8 cellular contexts compared by ENCODE assay signal in genomic region chr6:34235605-34236422, GRCh38. TPM values are rescaled to one million over a fixed set of nuclear protein-coding genes. Genes with fewer than 3 reads are reported as not detected.
A peak's percentile ranks its signal among the peaks of the same experiment; 100 is the strongest.
DNase-seq lines count a peak whose midpoint lies in the region; ATAC-seq and TF ChIP-seq lines count a peak whose summit lies in the region.

No MANE protein-coding gene starts in this region.

- 25% methylated on average over 54 of the region's 54 CpGs for WGBS in right cardiac atrium

- peak overlapping the region; percentile 74 for H3K27ac ChIP-seq in right cardiac atrium (ENCODE audit: low read length)
- peak overlapping the region; percentile 94 to 98 (median 96) for H3K27ac ChIP-seq in gastrocnemius medialis

- intact Hi-C loops in right cardiac atrium (cut with DNase I) (loop anchor here in 1 of 4 donors (5.0 kb wide), 1 partner anchor 39 kb away; no protein-coding TSS in a partner anchor), gastrocnemius medialis (cut with DNase I; ENCODE audit: low total_unique reads) (no loop called here)

- H3K4me1 ChIP-seq in adipocyte (ENCODE audit: control insufficient read depth, insufficient read depth, low read length) (peaks cover 18% of the 10 kb centered on the region), right cardiac atrium (ENCODE audit: control insufficient read depth, insufficient read depth, low read length) (peaks cover 2% of the 10 kb centered on the region), gastrocnemius medialis (peaks cover 7 to 11% of the 10 kb centered on the region in 2 donors)

- in situ Hi-C loops in gastrocnemius medialis (cut with MboI; ENCODE audit: low sequenced_read_pairs in 4 of 4) = no loop called here

- H3K4me3 ChIP-seq in adipocyte (ENCODE audit: low read length) = peak overlapping the region; percentile 75
- H3K4me3 ChIP-seq in right cardiac atrium (ENCODE audit: low read length) = peak overlapping the region; percentile 94
- peak overlapping the region; percentile 69 to 78 (median 76) for H3K4me3 ChIP-seq in gastrocnemius medialis

- H3K27me3 ChIP-seq in adipocyte (replicated peaks; ENCODE audit: control insufficient read depth, insufficient read depth, low read length) = no peaks in the 10 kb centered on the region
- no peaks in the 10 kb centered on the region for H3K27me3 ChIP-seq in right cardiac atrium (ENCODE audit: control insufficient read depth, insufficient read depth)
- no peaks in the 10 kb centered on the region for H3K27me3 ChIP-seq in gastrocnemius medialis

- H3K36me3 ChIP-seq in adipocyte (ENCODE audit: control insufficient read depth, insufficient read depth, low read length, severe bottlenecking) (peaks cover 2% of the 10 kb centered on the region), gastrocnemius medialis (peaks cover 0 to 3% of the 10 kb centered on the region in 2 donors)

- peak; percentile 30 for DNase-seq in DMS53 treated with DMSO at 0.1 percent for 48 hours (lab: John Stamatoyannopoulos, UW; ENCODE audit: unreplicated experiment)
- DNase-seq in HCEC 1CT = peak; percentile 84
- peak; percentile 72 for DNase-seq in adipocyte (ENCODE audit: low read depth)
- peak; percentile 72 to 85 (median 84) for DNase-seq in right cardiac atrium
- no peak for DNase-seq in gastrocnemius medialis
- no peak for DNase-seq in NCI-H2081 treated with DMSO at 0.1 percent for 48 hours (lab: John Stamatoyannopoulos, UW)

- TF ChIP-seq CTCF in gastrocnemius medialis (IDR thresholded peaks at IDR 0.05 in 4 of 5, conservative IDR thresholded peaks at IDR 0.05 in 1 of 5) = no peak

- TF ChIP-seq POLR2A in Raji (IDR thresholded peaks at IDR 0.05; ENCODE audit: insufficient read depth, low read depth, low read length) (0 out of 2 replicates have a peak, but pooled peaks have one; percentile 51), gastrocnemius medialis (IDR thresholded peaks at IDR 0.05) (no peak)

- ATAC-seq in right cardiac atrium = peak; percentile 8 to 66
- no peak for ATAC-seq in gastrocnemius medialis
- ATAC-seq in GM19467 (IDR thresholded peaks at IDR 0.05; ENCODE audit: unreplicated experiment) = no peak

- peak overlapping the region; percentile 64 for H3K9ac ChIP-seq in adipocyte (ENCODE audit: low read length)

- no peaks in the 10 kb centered on the region for H3K9me3 ChIP-seq in adipocyte (ENCODE audit: control insufficient read depth, low read length)
- no peaks in the 10 kb centered on the region for H3K9me3 ChIP-seq in right cardiac atrium (ENCODE audit: control insufficient read depth, low read length)
- no peaks in the 10 kb centered on the region for H3K9me3 ChIP-seq in gastrocnemius medialis

RNA-seq across cellular contexts. Expression of gene HMGA1, which starts 0.9 kb away (rescaled TPM):
- total RNA-seq in right cardiac atrium (10 to 100 TPM; 34.5 to 43.0 (median 39.0) TPM), gastrocnemius medialis (100 to 1,000 TPM in 3 of 4 donors, 10 to 100 TPM in 1; 74.1 to 163 (median 154) TPM)
- polyA plus RNA-seq in right cardiac atrium = 29.7 TPM

RNA-seq across cellular contexts. Expression of gene SMIM29, which starts 13.0 kb away (rescaled TPM):
- total RNA-seq in right cardiac atrium (10 to 100 TPM; 17.0 to 25.5 (median 22.4) TPM), gastrocnemius medialis (10 to 100 TPM; 21.4 to 39.5 (median 33.4) TPM)
- 34.8 TPM for polyA plus RNA-seq in right cardiac atrium

Comparison
In these comparisons a context has a peak if more than half of its experiments do, and no peak if none do; other contexts are left out.
1. DNase-seq: peak in DMS53 treated with DMSO at 0.1 percent for 48 hours (single experiment), HCEC 1CT (single experiment), adipocyte (single experiment) and right cardiac atrium (3 of 3); none in gastrocnemius medialis (0 of 2) and NCI-H2081 treated with DMSO at 0.1 percent for 48 hours (single experiment).
2. ATAC-seq: peak in right cardiac atrium (2 of 2); none in gastrocnemius medialis (0 of 2) and GM19467 (single experiment).
3. Peak in every context shown above with its lines, with median percentiles within 50 percentile points of each other: H3K4me3 ChIP-seq.